ENCODE assay signal across 17 cellular contexts in the genomic region with DNA sequence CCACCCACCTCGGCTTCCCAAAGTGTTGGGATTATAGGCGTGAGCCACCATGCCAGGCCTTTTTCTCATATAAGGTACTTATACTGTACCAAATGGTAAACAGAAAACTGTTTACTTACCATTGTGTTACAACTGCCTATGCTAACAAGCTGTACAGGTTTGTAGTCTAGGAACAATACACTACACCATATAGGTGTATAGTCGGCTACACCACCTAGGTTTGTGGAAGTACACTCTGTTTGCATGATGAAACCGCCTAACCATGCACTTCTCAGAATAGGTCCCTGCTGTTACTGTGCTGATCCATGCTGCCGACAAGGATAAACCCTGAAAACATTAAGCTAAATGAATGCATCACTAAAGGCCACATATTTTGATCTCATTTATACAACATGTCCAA.
"Had no signal": no experiment of that assay in that cellular context is flagged by ENCODE, and none has a peak within 500 bp of the region (broad histone marks: within the 10 kb centered on the region; RNA-seq: fewer than 3 reads in every experiment).

No MANE protein-coding gene starts in this region.

- H3K9me3 ChIP-seq: body of pancreas, colonic mucosa, esophagus muscularis mucosa, left lung, pancreas, suprapubic skin had no signal

- H3K4me3 Mint-ChIP-seq: activated naive CD4-positive, alpha-beta T cell treated with anti-CD3 and anti-CD28 coated beads, Interleukin-2, amount 10 ng/mL, durations not matched to agents 7 days and 5 days; naive B cell; stimulated activated naive CD8-positive, alpha-beta T cell treated with anti-CD3 and anti-CD28 coated beads, Interleukin-15, Interleukin-2, amounts not matched to agents 100 ng/mL and 50 ng/mL, for 24 hours had no signal

- H3K27ac ChIP-seq: body of pancreas, colonic mucosa, esophagus muscularis mucosa, left lung, pancreas, suprapubic skin had no signal

- DNase-seq: activated CD8-positive, alpha-beta memory T cell treated with anti-CD3 and anti-CD28 coated beads for 24 hours; activated naive CD4-positive, alpha-beta T cell treated with anti-CD3 and anti-CD28 coated beads, Interleukin-2, amount 10 ng/mL, durations not matched to agents 7 days and 5 days; amygdala; body of pancreas; central memory CD4-positive, alpha-beta T cell; colonic mucosa; islet precursor cell; left lung; mammary epithelial cell; naive B cell; pancreas; trophoblast cell had no signal

- FAIRE-seq: endometrium, pancreas had no signal

- H3K4me1 ChIP-seq: body of pancreas, colonic mucosa, left lung, pancreas, suprapubic skin had no signal

- H3K4me1 Mint-ChIP-seq: activated naive CD4-positive, alpha-beta T cell treated with anti-CD3 and anti-CD28 coated beads, Interleukin-2, amount 10 ng/mL, durations not matched to agents 7 days and 5 days had no signal

- H3K27me3 Mint-ChIP-seq: activated naive CD4-positive, alpha-beta T cell treated with anti-CD3 and anti-CD28 coated beads, Interleukin-2, amount 10 ng/mL, durations not matched to agents 7 days and 5 days; naive B cell; stimulated activated naive CD8-positive, alpha-beta T cell treated with anti-CD3 and anti-CD28 coated beads, Interleukin-15, Interleukin-2, amounts not matched to agents 100 ng/mL and 50 ng/mL, for 24 hours had no signal

- H3K4me3 ChIP-seq: body of pancreas, colonic mucosa, esophagus muscularis mucosa, left lung, pancreas, suprapubic skin had no signal

- H3K27ac Mint-ChIP-seq: activated naive CD4-positive, alpha-beta T cell treated with anti-CD3 and anti-CD28 coated beads, Interleukin-2, amount 10 ng/mL, durations not matched to agents 7 days and 5 days had no signal

- H3K27me3 ChIP-seq: body of pancreas, colonic mucosa, esophagus muscularis mucosa, left lung, pancreas, suprapubic skin had no signal

- H3K36me3 ChIP-seq: colonic mucosa had no signal

- ATAC-seq: body of pancreas, left lung, pancreas, sciatic nerve had no signal

- H3K9me3 Mint-ChIP-seq: activated naive CD4-positive, alpha-beta T cell treated with anti-CD3 and anti-CD28 coated beads, Interleukin-2, amount 10 ng/mL, durations not matched to agents 7 days and 5 days; naive B cell; stimulated activated naive CD8-positive, alpha-beta T cell treated with anti-CD3 and anti-CD28 coated beads, Interleukin-15, Interleukin-2, amounts not matched to agents 100 ng/mL and 50 ng/mL, for 24 hours had no signal
